ENCODE assay signal across 11 cellular contexts in genomic region chr15:48333553-48333952, GRCh38. TPM values are rescaled to one million over a fixed set of nuclear protein-coding genes. Genes with fewer than 3 reads are reported as not detected.
A peak's percentile ranks its signal among the peaks of the same experiment; 100 is the strongest.
DNase-seq lines count a peak whose midpoint lies in the region; ATAC-seq and TF ChIP-seq lines count a peak whose summit lies in the region.
"Had no signal": no experiment of that assay in that cellular context is flagged by ENCODE, and none has a peak within 500 bp of the region (broad histone marks: within the 10 kb centered on the region; RNA-seq: fewer than 3 reads in every experiment).

No MANE protein-coding gene starts in this region.

- peak overlapping the region; percentile 87 for H3K4me2 ChIP-seq in KMS-11

- H3K36me3 ChIP-seq in KMS-11 (ENCODE audit: insufficient read depth) = no peaks in the 10 kb centered on the region

- peak overlapping the region; percentile 100 for H3K27ac Mint-ChIP-seq in activated CD4-positive, alpha-beta T cell treated with anti-CD3 and anti-CD28 coated beads, Interleukin-2, amount 10 ng/mL, durations not matched to agents 7 days and 5 days
- peak overlapping the region; percentile 41 for H3K27ac Mint-ChIP-seq in activated naive CD8-positive, alpha-beta T cell
- no peak overlapping the region for H3K27ac Mint-ChIP-seq in osteocyte (ENCODE audit: unreplicated experiment)
- H3K27ac Mint-ChIP-seq: CD14-positive monocyte had no signal

- peak overlapping the region; percentile 96; the same call in 1 of the 2 replicates for H3K9ac ChIP-seq in KMS-11

- no peak for ATAC-seq in GM19452 (IDR thresholded peaks at IDR 0.05; ENCODE audit: unreplicated experiment)
- ATAC-seq: left cardiac atrium had no signal

- H3K9me3 Mint-ChIP-seq in activated CD4-positive, alpha-beta T cell treated with anti-CD3 and anti-CD28 coated beads, Interleukin-2, amount 10 ng/mL, durations not matched to agents 7 days and 5 days = no peaks in the 10 kb centered on the region
- H3K9me3 Mint-ChIP-seq in activated naive CD8-positive, alpha-beta T cell (ENCODE audit: low read depth) = no peaks in the 10 kb centered on the region
- H3K9me3 Mint-ChIP-seq in osteocyte (ENCODE audit: unreplicated experiment) = no peaks in the 10 kb centered on the region
- H3K9me3 Mint-ChIP-seq: CD14-positive monocyte had no signal

- peaks cover 42% of the 10 kb centered on the region for H3K79me2 ChIP-seq in KMS-11 (ENCODE audit: insufficient read depth, low read depth)

- DNase-seq in activated CD4-positive, alpha-beta T cell treated with anti-CD3 and anti-CD28 coated beads, Interleukin-2, amount 10 ng/mL, durations not matched to agents 7 days and 5 days = no peak
- DNase-seq in activated CD4-positive, alpha-beta T cell treated with anti-CD3 and anti-CD28 coated beads, Interleukin-2, amount 50 U/mL, for 1 hour = no peak
- no peak for DNase-seq in osteocyte (ENCODE audit: extremely low spot score, unreplicated experiment)
- DNase-seq in NCI-H2029 treated with DMSO at 0.1 percent for 48 hours (lab: John Stamatoyannopoulos, UW) = no peak
- DNase-seq in NCI-H1048 (lab: John Stamatoyannopoulos, UW) = no peak
- DNase-seq: left cardiac atrium, NCI-H2227 treated with DMSO at 0.1 percent for 48 hours had no signal

- H3K4me1 Mint-ChIP-seq in activated CD4-positive, alpha-beta T cell treated with anti-CD3 and anti-CD28 coated beads, Interleukin-2, amount 10 ng/mL, durations not matched to agents 7 days and 5 days = peaks cover 65% of the 10 kb centered on the region
- peaks cover 28% of the 10 kb centered on the region for H3K4me1 Mint-ChIP-seq in activated naive CD8-positive, alpha-beta T cell (ENCODE audit: low read depth)
- H3K4me1 Mint-ChIP-seq in osteocyte (ENCODE audit: unreplicated experiment) = peaks cover 32% of the 10 kb centered on the region

- POLR2A ChIA-PET in activated CD4-positive, alpha-beta T cell treated with anti-CD3 and anti-CD28 coated beads, Interleukin-2, amount 10 ng/mL, durations not matched to agents 7 days and 5 days (lab: Charles Lee) = no interaction called here

- H3K27ac ChIP-seq in KMS-11 = no peak overlapping the region

- no peak overlapping the region for H3K4me3 ChIP-seq in KMS-11 (IDR thresholded peaks at IDR 0.05; ENCODE audit: insufficient read depth, low read depth, low read length)

- no peak overlapping the region for H2AFZ ChIP-seq in KMS-11 (ENCODE audit: low read depth)

- H3K4me1 ChIP-seq in KMS-11 (ENCODE audit: low read depth, poor library complexity, severe bottlenecking) = peaks cover 39% of the 10 kb centered on the region

- CTCF ChIA-PET in activated CD4-positive, alpha-beta T cell treated with anti-CD3 and anti-CD28 coated beads, Interleukin-2, amount 10 ng/mL, durations not matched to agents 7 days and 5 days (lab: Charles Lee) = no interaction called here

- H3K4me3 Mint-ChIP-seq in activated CD4-positive, alpha-beta T cell treated with anti-CD3 and anti-CD28 coated beads, Interleukin-2, amount 10 ng/mL, durations not matched to agents 7 days and 5 days = peak overlapping the region; percentile 90
- peak overlapping the region; percentile 99 for H3K4me3 Mint-ChIP-seq in activated naive CD8-positive, alpha-beta T cell
- peak overlapping the region; percentile 99 for H3K4me3 Mint-ChIP-seq in osteocyte (ENCODE audit: unreplicated experiment)

- H3K36me3 Mint-ChIP-seq in activated CD4-positive, alpha-beta T cell treated with anti-CD3 and anti-CD28 coated beads, Interleukin-2, amount 10 ng/mL, durations not matched to agents 7 days and 5 days (ENCODE audit: low read depth) = peaks cover 49% of the 10 kb centered on the region
- peaks cover 3% of the 10 kb centered on the region for H3K36me3 Mint-ChIP-seq in activated naive CD8-positive, alpha-beta T cell
- peaks cover 14% of the 10 kb centered on the region for H3K36me3 Mint-ChIP-seq in osteocyte (ENCODE audit: unreplicated experiment)

- H3K27me3 ChIP-seq in KMS-11 (ENCODE audit: insufficient read depth, low read depth) = no peaks in the 10 kb centered on the region

- H4K20me1 ChIP-seq in KMS-11 (ENCODE audit: insufficient read depth) = no peaks in the 10 kb centered on the region

- TF ChIP-seq CTCF in KMS-11 (conservative IDR thresholded peaks at IDR 0.05; ENCODE audit: low read depth, low read length) (no peak), osteocyte (IDR thresholded peaks at IDR 0.05) (no peak)

- no peaks in the 10 kb centered on the region for H3K27me3 Mint-ChIP-seq in activated CD4-positive, alpha-beta T cell treated with anti-CD3 and anti-CD28 coated beads, Interleukin-2, amount 10 ng/mL, durations not matched to agents 7 days and 5 days
- no peaks in the 10 kb centered on the region for H3K27me3 Mint-ChIP-seq in activated naive CD8-positive, alpha-beta T cell
- H3K27me3 Mint-ChIP-seq in osteocyte (ENCODE audit: unreplicated experiment) = no peaks in the 10 kb centered on the region

RNA-seq across cellular contexts. Expression of gene DUT, which starts 2.3 kb away (rescaled TPM):
- total RNA-seq in activated CD4-positive, alpha-beta T cell treated with anti-CD3 and anti-CD28 coated beads, Interleukin-2, amount 10 ng/mL, durations not matched to agents 7 days and 5 days = 100 to 1,000 TPM; 291 to 308 TPM
- 76.7 and 81.0 TPM in 2 replicates for total RNA-seq in osteocyte
